In the genomic region with DNA sequence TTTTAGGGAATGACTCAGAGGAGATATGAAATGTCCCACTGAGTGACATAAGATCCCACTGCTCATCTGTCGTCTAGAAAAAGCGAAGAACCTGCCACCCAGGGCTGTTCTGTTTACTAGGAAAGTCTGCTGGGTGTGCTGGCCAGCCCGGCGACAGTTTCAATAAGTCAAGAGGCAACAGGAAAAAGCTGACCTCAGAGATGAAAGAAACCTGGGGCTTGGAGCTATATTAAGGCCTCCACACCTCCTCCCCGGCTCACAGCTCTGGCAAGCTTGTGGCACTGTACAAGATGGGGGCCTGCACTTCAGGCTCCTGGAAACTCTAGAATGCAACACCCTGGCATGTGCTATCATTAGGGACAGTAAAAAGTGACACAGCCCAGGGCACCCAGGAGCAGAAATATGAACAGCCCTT, we compare ENCODE assay signal across 10 cellular contexts. TPM values are rescaled to one million over a fixed set of nuclear protein-coding genes. Genes with fewer than 3 reads are reported as not detected.
A peak's percentile ranks its signal among the peaks of the same experiment; 100 is the strongest.
DNase-seq lines count a peak whose midpoint lies in the region; ATAC-seq, FAIRE-seq and TF ChIP-seq lines count a peak whose summit lies in the region.
"Had no signal": no experiment of that assay in that cellular context is flagged by ENCODE, and none has a peak within 500 bp of the region (broad histone marks: within the 10 kb centered on the region; RNA-seq: fewer than 3 reads in every experiment).

No MANE protein-coding gene starts in this region.

- no peak for TF ChIP-seq POLR2A in prostate gland (IDR thresholded peaks at IDR 0.05)

- FAIRE-seq in GM18507 (lab: Jason Lieb, UNC), result peak; percentile 71

- H4K20me1 ChIP-seq in mammary epithelial cell (ENCODE audit: insufficient read depth, low read length), result no peaks in the 10 kb centered on the region

- H3K27me3 ChIP-seq in left ventricle myocardium inferior (ENCODE audit: low read depth), result no peaks in the 10 kb centered on the region
- H3K27me3 ChIP-seq in prostate gland (replicated peaks; ENCODE audit: insufficient read depth), result no peaks in the 10 kb centered on the region
- no peaks in the 10 kb centered on the region for H3K27me3 ChIP-seq in mammary epithelial cell (ENCODE audit: insufficient read depth, low read length)

- 11% methylated on average over 5 of the region's 5 CpGs for WGBS in prostate gland
- WGBS in mammary epithelial cell (ENCODE audit: low coverage, missing lambda C conversion rate), result 82% methylated on average over 4 of the region's 5 CpGs

- CTCF ChIA-PET in mammary epithelial cell (lab: Charles Lee; ENCODE audit: low non-redundant PET), result interaction anchor here (0.7 kb wide), 1 partner anchor 143 kb away, joined by 5 read pairs; no protein-coding TSS in a partner anchor

- no peak overlapping the region for H2AFZ ChIP-seq in mammary epithelial cell (ENCODE audit: low read depth, low read length)

- intact Hi-C loops in left ventricle myocardium inferior (cut with micrococcal nuclease) (no loop called here), prostate gland (cut with DNase I) (no loop called here), mammary epithelial cell (cut with micrococcal nuclease) (no loop called here), posterior cingulate gyrus (cut with DNase I) (no loop called here)

- in situ Hi-C loops in KBM-7 (cut with MboI; ENCODE audit: low pct_unique_long_range_greater_than_20kb, low sequenced_read_pairs), result no loop called here
- in situ Hi-C loops in mammary epithelial cell (cut with MboI; ENCODE audit: low sequenced_read_pairs in 2 of 2), result no loop called here

- H3K27ac ChIP-seq in left ventricle myocardium inferior (replicated peaks) (peak overlapping the region; percentile 67), prostate gland (peak overlapping the region; percentile 47 to 59), mammary epithelial cell (ENCODE audit: insufficient read depth, low read depth, low read length) (no peak overlapping the region)

- peak overlapping the region; percentile 22 for H3K4me3 ChIP-seq in left ventricle myocardium inferior
- no peak overlapping the region for H3K4me3 ChIP-seq in prostate gland
- no peak overlapping the region for H3K4me3 ChIP-seq in mammary epithelial cell (replicated peaks in 1 of 3; ENCODE audit: insufficient read depth in 1 of 3, low read depth in 2 of 3, low read length in 3 of 3)

- BruUV-seq in mammary epithelial cell (replicated peaks; lab: Mats Ljungman, UMichigan), result no TSS peak

- DNase-seq in GM18507 (ENCODE audit: extremely low spot score, insufficient read length, low read depth), result no peak
- peak; percentile 19 for DNase-seq in KBM-7
- DNase-seq in left ventricle myocardium inferior, result peak; percentile 49
- DNase-seq in prostate gland (ENCODE audit: low spot score), result no peak
- DNase-seq in mammary epithelial cell, result no peak
- no peak for DNase-seq in SKM-1 (lab: John Stamatoyannopoulos, UW; ENCODE audit: unreplicated experiment)
- DNase-seq in posterior cingulate gyrus, result no peak
- DNase-seq: NCI-H187, retina had no signal

- H3K4me1 ChIP-seq in left ventricle myocardium inferior (peaks cover 73% of the 10 kb centered on the region), prostate gland (replicated peaks) (peaks cover 22% of the 10 kb centered on the region), mammary epithelial cell (ENCODE audit: insufficient read depth, low read length) (peaks cover 9% of the 10 kb centered on the region)

- dilution Hi-C loops in mammary epithelial cell (cut with HindIII; ENCODE audit: low sequenced_read_pairs), result no loop called here

- H3K36me3 ChIP-seq in left ventricle myocardium inferior, result no peaks in the 10 kb centered on the region
- no peaks in the 10 kb centered on the region for H3K36me3 ChIP-seq in prostate gland
- no peaks in the 10 kb centered on the region for H3K36me3 ChIP-seq in mammary epithelial cell (ENCODE audit: insufficient read depth, low read length)

- TF ChIP-seq CTCF in left ventricle myocardium inferior (IDR thresholded peaks at IDR 0.05; ENCODE audit: borderline replicate concordance) (no peak), prostate gland (IDR thresholded peaks at IDR 0.05) (no peak), mammary epithelial cell (conservative IDR thresholded peaks at IDR 0.05 in 1 of 2, IDR thresholded peaks at IDR 0.05 in 1 of 2; ENCODE audit: extremely low read depth in 1 of 2, insufficient read depth in 1 of 2, low read depth in 1 of 2, low read length in 2 of 2) (no peak)

- H3K79me2 ChIP-seq in mammary epithelial cell (ENCODE audit: insufficient read depth, low read length), result peaks cover 82% of the 10 kb centered on the region

- H3K9ac ChIP-seq in mammary epithelial cell (ENCODE audit: insufficient read depth, low read length), result no peak overlapping the region

- ATAC-seq in HG02970 (IDR thresholded peaks at IDR 0.05; ENCODE audit: low FRiP score, unreplicated experiment), result no peak

- H3K4me2 ChIP-seq in mammary epithelial cell (ENCODE audit: insufficient read depth, low read depth, low read length), result no peak overlapping the region

- H3K9me3 ChIP-seq in left ventricle myocardium inferior (replicated peaks) (no peaks in the 10 kb centered on the region), prostate gland (no peaks in the 10 kb centered on the region), mammary epithelial cell (replicated peaks; ENCODE audit: insufficient read depth, low read length) (no peaks in the 10 kb centered on the region)

RNA-seq across cellular contexts. Expression of a gene that starts 10.6 kb away (rescaled TPM):
- total RNA-seq in left ventricle myocardium inferior (9.6 TPM), prostate gland (10 to 100 TPM; 51.1 to 53.9 TPM), mammary epithelial cell (10 to 100 TPM in 1 of 2 donors, 1 to 10 TPM in 1; 6.7 to 11.3 TPM)
- polyA plus RNA-seq in mammary epithelial cell, result 1.5 TPM
- polyA minus RNA-seq in mammary epithelial cell, result 11.4 TPM

Comparison
In these comparisons a context has a peak if more than half of its experiments do, and no peak if none do; other contexts are left out.
1. DNase-seq: peak in KBM-7 (single experiment) and left ventricle myocardium inferior (single experiment); none in GM18507 (single experiment), prostate gland (single experiment), mammary epithelial cell (single experiment), SKM-1 (single experiment) and posterior cingulate gyrus (0 of 10).